In genomic region chr5:55232194-55232984, GRCh38 we compare ENCODE assay signal across 8 cellular contexts. TPM values are rescaled to one million over a fixed set of nuclear protein-coding genes. Genes with fewer than 3 reads are reported as not detected.
A peak's percentile ranks its signal among the peaks of the same experiment; 100 is the strongest.
DNase-seq lines count a peak whose midpoint lies in the region; ATAC-seq and TF ChIP-seq lines count a peak whose summit lies in the region.

No MANE protein-coding gene starts in this region.

- H3K27ac ChIP-seq in hepatocyte (no peak overlapping the region), sigmoid colon (no peak overlapping the region)

- peak overlapping the region; percentile 78 for H3K4me3 Mint-ChIP-seq in activated naive CD8-positive, alpha-beta T cell treated with anti-CD3 and anti-CD28 coated beads for 36 hours

- peaks cover 85% of the 10 kb centered on the region for H3K27me3 ChIP-seq in hepatocyte
- H3K27me3 ChIP-seq in sigmoid colon = peaks cover 55 to 98% (median 83%) of the 10 kb centered on the region in 3 donors

- intact Hi-C loops in sigmoid colon (cut with DNase I) = loop anchor here (2.0 kb wide), 1 partner anchor 58 kb away; no protein-coding TSS in a partner anchor

- WGBS in hepatocyte (ENCODE audit: low lambda C conversion rate, missing lambda C conversion rate) = 2% methylated on average over 45 of the region's 47 CpGs
- WGBS in sigmoid colon, 2 donors = 1 to 2% methylated on average over 47 of the region's 47 CpGs

- H3K4me1 ChIP-seq in hepatocyte (ENCODE audit: insufficient read depth) = peaks cover 27% of the 10 kb centered on the region
- peaks cover 0 to 44% (median 40%) of the 10 kb centered on the region in 4 donors for H3K4me1 ChIP-seq in sigmoid colon

- TF ChIP-seq POLR2A in sigmoid colon (IDR thresholded peaks at IDR 0.05) = no peak

- no peak for TF ChIP-seq EP300 in sigmoid colon (IDR thresholded peaks at IDR 0.05)

- no peak for ATAC-seq in HG03354 (IDR thresholded peaks at IDR 0.05; ENCODE audit: poor library complexity, severe bottlenecking, unreplicated experiment)

- no peaks in the 10 kb centered on the region for H4K20me1 ChIP-seq in hepatocyte (ENCODE audit: insufficient read depth, poor library complexity, severe bottlenecking)

- no peaks in the 10 kb centered on the region for H3K9me2 ChIP-seq in hepatocyte (replicated peaks; ENCODE audit: insufficient read depth)

- H2AFZ ChIP-seq in hepatocyte = peak overlapping the region; percentile 89

- H3K36me3 ChIP-seq in hepatocyte (replicated peaks; ENCODE audit: insufficient read depth, low read depth) (no peaks in the 10 kb centered on the region), sigmoid colon (no peaks in the 10 kb centered on the region)

- H3K9me3 ChIP-seq in hepatocyte (ENCODE audit: low read depth) = no peaks in the 10 kb centered on the region
- H3K9me3 ChIP-seq in sigmoid colon = no peaks in the 10 kb centered on the region

- no peaks in the 10 kb centered on the region for H3K9me3 Mint-ChIP-seq in activated naive CD8-positive, alpha-beta T cell treated with anti-CD3 and anti-CD28 coated beads for 36 hours

- H3K4me1 Mint-ChIP-seq in activated naive CD8-positive, alpha-beta T cell treated with anti-CD3 and anti-CD28 coated beads for 36 hours = peaks cover 35% of the 10 kb centered on the region

- TF ChIP-seq CTCF in LNCaP clone FGC (IDR thresholded peaks at IDR 0.05; ENCODE audit: control insufficient read depth, extremely low read depth, insufficient read depth) (no peak), hepatocyte (IDR thresholded peaks at IDR 0.05; ENCODE audit: poor library complexity) (no peak), sigmoid colon (IDR thresholded peaks at IDR 0.05) (no peak)

- peak overlapping the region; percentile 99 for H3K4me2 ChIP-seq in hepatocyte

- H3K79me2 ChIP-seq in hepatocyte = no peaks in the 10 kb centered on the region

- peak; percentile 68 for DNase-seq in activated CD8-positive, alpha-beta memory T cell treated with anti-CD3 and anti-CD28 coated beads for 24 hours
- no peak for DNase-seq in activated CD8-positive, alpha-beta memory T cell treated with anti-CD3 and anti-CD28 coated beads, Interleukin-2, amount 50 U/mL, for 4 hours
- DNase-seq in LNCaP clone FGC (ENCODE audit: low read depth) (no peak), hepatocyte (ENCODE audit: low spot score) (peak; percentile 23), sigmoid colon (no peak), activated gamma-delta T cell (lab: John Stamatoyannopoulos, UW) (no peak)
- peak; percentile 14 for DNase-seq in activated naive CD8-positive, alpha-beta T cell treated with anti-CD3 and anti-CD28 coated beads for 36 hours

- peaks cover 88% of the 10 kb centered on the region for H3K27me3 Mint-ChIP-seq in activated naive CD8-positive, alpha-beta T cell treated with anti-CD3 and anti-CD28 coated beads for 36 hours

- no peaks in the 10 kb centered on the region for H3K36me3 Mint-ChIP-seq in activated naive CD8-positive, alpha-beta T cell treated with anti-CD3 and anti-CD28 coated beads for 36 hours

- H3K4me3 ChIP-seq in LNCaP clone FGC (ENCODE audit: low read depth, low read length) = peak overlapping the region; percentile 45
- H3K4me3 ChIP-seq in hepatocyte = peak overlapping the region; percentile 75
- peak overlapping the region; percentile 29 to 57 (median 48) for H3K4me3 ChIP-seq in sigmoid colon

- no peak overlapping the region for H3K27ac Mint-ChIP-seq in activated naive CD8-positive, alpha-beta T cell treated with anti-CD3 and anti-CD28 coated beads for 36 hours

RNA-seq across cellular contexts. Expression of gene CCNO, which starts 1.0 kb away (rescaled TPM):
- under 1 TPM in 1 of 2 experiments, not detected in 1; 0.14 TPM for total RNA-seq in activated naive CD8-positive, alpha-beta T cell treated with anti-CD3 and anti-CD28 coated beads for 36 hours
- total RNA-seq in hepatocyte (0.12 and 0.13 TPM in 2 replicates), sigmoid colon (not detected)
- polyA plus RNA-seq in hepatocyte (0.97 and 2.5 TPM in 2 replicates), sigmoid colon (1 to 10 TPM in 1 of 3 donors, not detected in 2; 2.0 TPM)

RNA-seq across cellular contexts. Expression of gene MCIDAS, which starts 5.3 kb away (rescaled TPM):
- under 1 TPM; 0.31 to 0.32 TPM for total RNA-seq in activated naive CD8-positive, alpha-beta T cell treated with anti-CD3 and anti-CD28 coated beads for 36 hours
- total RNA-seq in hepatocyte (not detected in 2 replicates), sigmoid colon (not detected)
- polyA plus RNA-seq in hepatocyte (0.08 TPM in 1 of 2 replicates, not detected in the other), sigmoid colon (1 to 10 TPM in 1 of 3 donors, under 1 TPM in 1, not detected in 1; 0.15 to 3.6 TPM)

RNA-seq across cellular contexts. Expression of gene CDC20B, which starts 59.4 kb away (rescaled TPM):
- not detected for total RNA-seq in activated naive CD8-positive, alpha-beta T cell treated with anti-CD3 and anti-CD28 coated beads for 36 hours
- total RNA-seq in hepatocyte (0.28 and 0.30 TPM in 2 replicates), sigmoid colon (not detected)
- polyA plus RNA-seq in hepatocyte (0.12 TPM in 1 of 2 replicates, not detected in the other), sigmoid colon (not detected)

Comparison
In these comparisons a context has a peak if more than half of its experiments do, and no peak if none do; other contexts are left out.
1. DNase-seq: peak in activated CD8-positive, alpha-beta memory T cell treated with anti-CD3 and anti-CD28 coated beads for 24 hours (single experiment), activated naive CD8-positive, alpha-beta T cell treated with anti-CD3 and anti-CD28 coated beads for 36 hours (single experiment) and hepatocyte (single experiment); none in activated CD8-positive, alpha-beta memory T cell treated with anti-CD3 and anti-CD28 coated beads, Interleukin-2, amount 50 U/mL, for 4 hours (single experiment), LNCaP clone FGC (single experiment), sigmoid colon (single experiment) and activated gamma-delta T cell (single experiment).
2. Peak in every context shown above with its lines, with median percentiles within 50 percentile points of each other: H3K4me3 ChIP-seq.